9 cellular contexts compared by ENCODE assay signal in the genomic region with DNA sequence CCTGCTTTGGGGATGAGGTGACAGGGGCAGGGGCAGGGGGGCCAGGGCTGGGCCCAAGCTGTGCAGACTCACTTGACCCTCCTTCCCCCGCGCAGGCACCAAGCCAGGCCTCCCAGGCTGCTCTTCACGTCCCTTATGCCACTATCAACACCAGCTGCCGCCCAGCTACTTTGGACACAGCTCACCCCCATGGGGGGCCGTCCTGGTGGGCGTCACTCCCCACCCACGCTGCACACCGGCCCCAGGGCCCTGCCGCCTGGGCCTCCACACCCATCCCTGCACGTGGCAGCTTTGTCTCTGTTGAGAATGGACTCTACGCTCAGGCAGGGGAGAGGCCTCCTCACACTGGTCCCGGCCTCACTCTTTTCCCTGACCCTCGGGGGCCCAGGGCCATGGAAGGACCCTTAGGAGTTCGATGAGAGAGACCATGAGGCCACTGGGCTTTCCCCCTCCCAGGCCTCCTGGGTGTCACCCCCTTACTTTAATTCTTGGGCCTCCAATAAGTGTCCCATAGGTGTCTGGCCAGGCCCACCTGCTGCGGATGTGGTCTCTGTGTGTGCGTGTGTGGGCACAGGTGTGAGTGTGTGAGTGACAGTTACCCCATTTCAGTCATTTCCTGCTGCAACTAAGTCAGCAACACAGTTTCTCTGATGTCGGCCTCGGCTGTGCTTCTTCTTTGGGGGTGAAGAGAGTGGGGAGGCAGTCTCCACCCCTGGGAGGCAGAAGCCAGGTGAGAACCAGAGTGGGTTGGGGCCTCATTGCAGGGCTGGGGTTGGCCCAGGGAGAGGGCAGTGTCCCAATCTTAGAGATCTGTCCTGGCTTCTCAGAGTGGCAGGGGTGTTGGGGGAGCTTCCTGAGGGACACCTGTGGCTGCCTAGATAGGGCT. TPM values are rescaled to one million over a fixed set of nuclear protein-coding genes. Genes with fewer than 3 reads are reported as not detected.
DNase-seq lines count a peak whose midpoint lies in the region; ATAC-seq and TF ChIP-seq lines count a peak whose summit lies in the region.
"Had no signal": no experiment of that assay in that cellular context is flagged by ENCODE, and none has a peak within 500 bp of the region (broad histone marks: within the 10 kb centered on the region; RNA-seq: fewer than 3 reads in every experiment).

No MANE protein-coding gene starts in this region.

- ATAC-seq in GM19324 (IDR thresholded peaks at IDR 0.05; ENCODE audit: low FRiP score, unreplicated experiment) (peak; percentile 38), HG03460 (IDR thresholded peaks at IDR 0.05; ENCODE audit: unreplicated experiment) (peak; percentile 52), HG03025 (IDR thresholded peaks at IDR 0.05; ENCODE audit: low FRiP score, unreplicated experiment) (no peak)

- H3K36me3 Mint-ChIP-seq in chondrocyte (ENCODE audit: low read depth): peaks cover 3% of the 10 kb centered on the region

- no peak overlapping the region for H3K27ac Mint-ChIP-seq in chondrocyte (ENCODE audit: unreplicated experiment)

- H3K27me3 Mint-ChIP-seq in chondrocyte (ENCODE audit: low read depth): no peaks in the 10 kb centered on the region

- no peak overlapping the region for H3K4me3 Mint-ChIP-seq in chondrocyte (ENCODE audit: unreplicated experiment)

- no peak for TF ChIP-seq CTCF in chondrocyte (IDR thresholded peaks at IDR 0.05)

- no peaks in the 10 kb centered on the region for H3K9me3 Mint-ChIP-seq in chondrocyte (ENCODE audit: low read depth)

- DNase-seq in activated T-helper 1 cell treated with Interleukin-2 at 50 U/mL for 16 hours (ENCODE audit: low read depth) (peak; percentile 70), COLO829 (ENCODE audit: low spot score) (no peak), NCI-H748 (lab: John Stamatoyannopoulos, UW; ENCODE audit: unreplicated experiment) (no peak), chondrocyte (ENCODE audit: low spot score) (no peak)
- DNase-seq in stimulated activated CD4-positive, alpha-beta T cell treated with anti-CD3 and anti-CD28 coated beads, Interleukin-15, amount 100 ng/mL, for 48 hours (ENCODE audit: low read depth in 2 of 2): peak; percentile 56 to 69

- peaks cover 4% of the 10 kb centered on the region for H3K4me1 Mint-ChIP-seq in chondrocyte (ENCODE audit: low read depth)

RNA-seq across cellular contexts. Expression of a gene that starts 1.3 kb away (rescaled TPM):
- total RNA-seq in chondrocyte: not detected in 3 replicates
- total RNA-seq: M059J had no signal

RNA-seq across cellular contexts. Expression of a gene that starts 43.4 kb away (rescaled TPM):
- 0.57 to 1.2 TPM (median 0.64 TPM) in 3 replicates for total RNA-seq in chondrocyte

RNA-seq across cellular contexts. Expression of a gene that starts 43.9 kb away (rescaled TPM):
- 6.2 to 7.3 TPM (median 6.7 TPM) in 3 replicates for total RNA-seq in chondrocyte

RNA-seq across cellular contexts. Expression of a gene that starts 52.7 kb away (rescaled TPM):
- 1.8 to 4.9 TPM (median 4.3 TPM) in 3 replicates for total RNA-seq in chondrocyte

Comparison
In these comparisons a context has a peak if more than half of its experiments do, and no peak if none do; other contexts are left out.
1. DNase-seq: peak in activated T-helper 1 cell treated with Interleukin-2 at 50 U/mL for 16 hours (single experiment) and stimulated activated CD4-positive, alpha-beta T cell treated with anti-CD3 and anti-CD28 coated beads, Interleukin-15, amount 100 ng/mL, for 48 hours (2 of 2); none in COLO829 (single experiment), NCI-H748 (single experiment) and chondrocyte (single experiment).